9 cellular contexts compared by ENCODE assay signal in the genomic region with DNA sequence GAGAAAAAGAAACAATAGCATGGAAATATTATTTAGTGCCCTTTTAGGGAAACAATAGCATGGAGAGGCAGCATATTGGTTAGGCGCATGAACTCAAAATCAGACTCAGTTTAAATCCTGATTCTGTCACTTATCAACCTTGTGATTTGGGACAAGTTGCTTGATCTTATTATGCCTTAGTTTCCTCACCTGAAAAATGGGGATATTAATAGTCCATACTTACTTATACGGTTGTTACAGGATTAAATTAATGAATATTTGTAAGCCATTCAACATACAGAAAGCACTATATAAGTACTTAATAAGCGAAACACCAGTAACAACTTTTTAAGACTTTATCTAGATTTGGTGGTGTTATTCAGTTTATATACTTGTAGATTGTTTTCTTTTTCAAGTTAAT. TPM values are rescaled to one million over a fixed set of nuclear protein-coding genes. Genes with fewer than 3 reads are reported as not detected.
DNase-seq lines count a peak whose midpoint lies in the region; ATAC-seq and TF ChIP-seq lines count a peak whose summit lies in the region.
"Had no signal": no experiment of that assay in that cellular context is flagged by ENCODE, and none has a peak within 500 bp of the region (broad histone marks: within the 10 kb centered on the region; RNA-seq: fewer than 3 reads in every experiment).

No MANE protein-coding gene starts in this region.

- H3K9me2 ChIP-seq in SK-N-SH: no peaks in the 10 kb centered on the region

- CTCF ChIA-PET in SK-N-SH (lab: Yijun Ruan, JAX): interaction anchor here (0.6 to 2.1 kb wide), 3 partner anchors 10 to 202 kb away, joined by 3 to 4 read pairs (median 3); no protein-coding TSS in a partner anchor

- ATAC-seq in SK-N-SH treated with all-trans-retinoic acid at 6 μM for 48 hours: no peak
- no peak for ATAC-seq in GM18858 (IDR thresholded peaks at IDR 0.05; ENCODE audit: unreplicated experiment)

- no peak for TF ChIP-seq RAD21 in SK-N-SH (IDR thresholded peaks at IDR 0.05; ENCODE audit: low read length)

- TF ChIP-seq CTCF in SK-N-SH (IDR thresholded peaks at IDR 0.05): no peak
- TF ChIP-seq CTCF in fibroblast of the aortic adventitia (IDR thresholded peaks at IDR 0.05; ENCODE audit: insufficient read depth, low read length): no peak

- H3K27me3 ChIP-seq in SK-N-SH (ENCODE audit: insufficient read depth): no peaks in the 10 kb centered on the region
- H3K27me3 ChIP-seq in SJSA1 (replicated peaks): no peaks in the 10 kb centered on the region

- H3K9me3 ChIP-seq in SK-N-SH: no peaks in the 10 kb centered on the region
- H3K9me3 ChIP-seq in SJSA1 (replicated peaks): no peaks in the 10 kb centered on the region

- peaks cover 39% of the 10 kb centered on the region for H3K79me2 ChIP-seq in SK-N-SH (ENCODE audit: insufficient read depth)

- H3K4me2 ChIP-seq in SK-N-SH: peak overlapping the region; percentile 91

- H3K4me1 ChIP-seq in SK-N-SH (ENCODE audit: control insufficient read depth in 1 of 2, insufficient read depth in 2 of 2, low read depth in 1 of 2, low read length in 1 of 2) (peaks cover 22 to 25% of the 10 kb centered on the region in 2 experiments), SJSA1 (replicated peaks) (peaks cover 60% of the 10 kb centered on the region)

- 89% methylated on average over 3 of the region's 3 CpGs for WGBS in SK-N-SH (ENCODE audit: low lambda C conversion rate)

- H3K27ac ChIP-seq in SK-N-SH (ENCODE audit: low read depth in 2 of 2, low read length in 1 of 2) (peak overlapping the region; percentile 86 to 97; a peak in 3 of 4 replicates), SJSA1 (peak overlapping the region; percentile 70), skin epidermis (no peak overlapping the region)

- POLR2A ChIA-PET in SK-N-SH (lab: Yijun Ruan, JAX): no interaction called here

- no peaks in the 10 kb centered on the region for H4K20me1 ChIP-seq in SK-N-SH (ENCODE audit: insufficient read depth)

- H3K9ac ChIP-seq in SK-N-SH: peak overlapping the region; percentile 89; the same call in 1 of the 2 replicates

- H3F3A ChIP-seq in SK-N-SH (replicated peaks; ENCODE audit: insufficient read depth): peaks cover 23% of the 10 kb centered on the region

- H3K4me3 ChIP-seq in SK-N-SH (ENCODE audit: low read depth in 2 of 2, low read length in 1 of 2) (peak overlapping the region; percentile 94 to 99), SJSA1 (peak overlapping the region; percentile 67), fibroblast of the aortic adventitia (ENCODE audit: low read depth, low read length) (peak overlapping the region; percentile 85), skin epidermis (peak overlapping the region in 4 of 7 experiments; percentile 65 to 96 (median 92))

- H3K36me3 ChIP-seq in SK-N-SH (replicated peaks in 1 of 2; ENCODE audit: control insufficient read depth in 1 of 2, insufficient read depth in 2 of 2, low read length in 1 of 2): peaks cover 16 to 26% of the 10 kb centered on the region in 2 experiments
- H3K36me3 ChIP-seq in SJSA1: peaks cover 18% of the 10 kb centered on the region

- DNase-seq in SK-N-SH (no peak), SJSA1 (ENCODE audit: low read depth in 1 of 2, low spot score in 2 of 2) (no peak), fibroblast of the aortic adventitia (ENCODE audit: low read depth) (no peak), hypothalamus (lab: John Stamatoyannopoulos, UW) (no peak), NCI-H446 (lab: John Stamatoyannopoulos, UW) (no peak)
- DNase-seq: small intestine had no signal

- TF ChIP-seq EP300 in SK-N-SH (IDR thresholded peaks at IDR 0.05; ENCODE audit: borderline replicate concordance in 1 of 2, low read depth in 1 of 2, low read length in 1 of 2): no peak

- H2AFZ ChIP-seq in SK-N-SH (ENCODE audit: low read depth): peak overlapping the region; percentile 99; the same call in 1 of the 2 replicates

TF ChIP-seq in SK-N-SH, 30 proteins besides CTCF, POLR2A, EP300 and RAD21 (continues in another document):
- no peak for TF ChIP-seq RCOR1 (IDR thresholded peaks at IDR 0.05; ENCODE audit: low read length)
- TF ChIP-seq, protein P1, sequence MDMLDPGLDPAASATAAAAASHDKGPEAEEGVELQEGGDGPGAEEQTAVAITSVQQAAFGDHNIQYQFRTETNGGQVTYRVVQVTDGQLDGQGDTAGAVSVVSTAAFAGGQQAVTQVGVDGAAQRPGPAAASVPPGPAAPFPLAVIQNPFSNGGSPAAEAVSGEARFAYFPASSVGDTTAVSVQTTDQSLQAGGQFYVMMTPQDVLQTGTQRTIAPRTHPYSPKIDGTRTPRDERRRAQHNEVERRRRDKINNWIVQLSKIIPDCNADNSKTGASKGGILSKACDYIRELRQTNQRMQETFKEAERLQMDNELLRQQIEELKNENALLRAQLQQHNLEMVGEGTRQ (IDR thresholded peaks at IDR 0.05; ENCODE audit: borderline replicate concordance, low read depth, low read length): no peak
- no peak for TF ChIP-seq ELF1 (IDR thresholded peaks at IDR 0.05)
- TF ChIP-seq, protein P2, sequence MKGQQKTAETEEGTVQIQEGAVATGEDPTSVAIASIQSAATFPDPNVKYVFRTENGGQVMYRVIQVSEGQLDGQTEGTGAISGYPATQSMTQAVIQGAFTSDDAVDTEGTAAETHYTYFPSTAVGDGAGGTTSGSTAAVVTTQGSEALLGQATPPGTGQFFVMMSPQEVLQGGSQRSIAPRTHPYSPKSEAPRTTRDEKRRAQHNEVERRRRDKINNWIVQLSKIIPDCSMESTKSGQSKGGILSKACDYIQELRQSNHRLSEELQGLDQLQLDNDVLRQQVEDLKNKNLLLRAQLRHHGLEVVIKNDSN (IDR thresholded peaks at IDR 0.05; ENCODE audit: borderline replicate concordance, low read depth): no peak
- TF ChIP-seq RFX5 (IDR thresholded peaks at IDR 0.05; ENCODE audit: low read length): no peak
- TF ChIP-seq EZH2phosphoT487 (IDR thresholded peaks at IDR 0.05; ENCODE audit: borderline replicate concordance, low read depth): no peak
- no peak for TF ChIP-seq TEAD4 (IDR thresholded peaks at IDR 0.05; ENCODE audit: borderline replicate concordance, insufficient read depth)
- TF ChIP-seq NFIC (IDR thresholded peaks at IDR 0.05; ENCODE audit: borderline replicate concordance): no peak
- TF ChIP-seq, protein P3, sequence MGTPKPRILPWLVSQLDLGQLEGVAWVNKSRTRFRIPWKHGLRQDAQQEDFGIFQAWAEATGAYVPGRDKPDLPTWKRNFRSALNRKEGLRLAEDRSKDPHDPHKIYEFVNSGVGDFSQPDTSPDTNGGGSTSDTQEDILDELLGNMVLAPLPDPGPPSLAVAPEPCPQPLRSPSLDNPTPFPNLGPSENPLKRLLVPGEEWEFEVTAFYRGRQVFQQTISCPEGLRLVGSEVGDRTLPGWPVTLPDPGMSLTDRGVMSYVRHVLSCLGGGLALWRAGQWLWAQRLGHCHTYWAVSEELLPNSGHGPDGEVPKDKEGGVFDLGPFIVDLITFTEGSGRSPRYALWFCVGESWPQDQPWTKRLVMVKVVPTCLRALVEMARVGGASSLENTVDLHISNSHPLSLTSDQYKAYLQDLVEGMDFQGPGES (IDR thresholded peaks at IDR 0.05; ENCODE audit: low read depth, low read length): no peak

TF ChIP-seq in SK-N-SH treated with all-trans-retinoic acid at 6 μM for 48 hours, 23 proteins besides CTCF, POLR2A, EP300 and RAD21:
- TF ChIP-seq, protein P4, sequence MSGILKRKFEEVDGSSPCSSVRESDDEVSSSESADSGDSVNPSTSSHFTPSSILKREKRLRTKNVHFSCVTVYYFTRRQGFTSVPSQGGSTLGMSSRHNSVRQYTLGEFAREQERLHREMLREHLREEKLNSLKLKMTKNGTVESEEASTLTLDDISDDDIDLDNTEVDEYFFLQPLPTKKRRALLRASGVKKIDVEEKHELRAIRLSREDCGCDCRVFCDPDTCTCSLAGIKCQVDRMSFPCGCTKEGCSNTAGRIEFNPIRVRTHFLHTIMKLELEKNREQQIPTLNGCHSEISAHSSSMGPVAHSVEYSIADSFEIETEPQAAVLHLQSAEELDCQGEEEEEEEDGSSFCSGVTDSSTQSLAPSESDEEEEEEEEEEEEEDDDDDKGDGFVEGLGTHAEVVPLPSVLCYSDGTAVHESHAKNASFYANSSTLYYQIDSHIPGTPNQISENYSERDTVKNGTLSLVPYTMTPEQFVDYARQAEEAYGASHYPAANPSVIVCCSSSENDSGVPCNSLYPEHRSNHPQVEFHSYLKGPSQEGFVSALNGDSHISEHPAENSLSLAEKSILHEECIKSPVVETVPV (CRISPR knock-in tag; IDR thresholded peaks at IDR 0.05): no peak
- TF ChIP-seq, protein P5, sequence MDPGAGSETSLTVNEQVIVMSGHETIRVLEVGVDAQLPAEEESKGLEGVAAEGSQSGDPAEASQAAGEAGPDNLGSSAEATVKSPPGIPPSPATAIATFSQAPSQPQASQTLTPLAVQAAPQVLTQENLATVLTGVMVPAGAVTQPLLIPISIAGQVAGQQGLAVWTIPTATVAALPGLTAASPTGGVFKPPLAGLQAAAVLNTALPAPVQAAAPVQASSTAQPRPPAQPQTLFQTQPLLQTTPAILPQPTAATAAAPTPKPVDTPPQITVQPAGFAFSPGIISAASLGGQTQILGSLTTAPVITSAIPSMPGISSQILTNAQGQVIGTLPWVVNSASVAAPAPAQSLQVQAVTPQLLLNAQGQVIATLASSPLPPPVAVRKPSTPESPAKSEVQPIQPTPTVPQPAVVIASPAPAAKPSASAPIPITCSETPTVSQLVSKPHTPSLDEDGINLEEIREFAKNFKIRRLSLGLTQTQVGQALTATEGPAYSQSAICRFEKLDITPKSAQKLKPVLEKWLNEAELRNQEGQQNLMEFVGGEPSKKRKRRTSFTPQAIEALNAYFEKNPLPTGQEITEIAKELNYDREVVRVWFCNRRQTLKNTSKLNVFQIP (CRISPR knock-in tag; IDR thresholded peaks at IDR 0.05; ENCODE audit: borderline replicate concordance, low read depth): no peak

RNA-seq across cellular contexts. Expression of a gene that starts 1.2 kb away (rescaled TPM):
- polyA plus RNA-seq in SK-N-SH (2012; rRNA removed): 28.4 and 29.0 TPM in 2 replicates
- polyA plus RNA-seq in SK-N-SH (2012; cell fraction: cytosol; rRNA removed): 29.9 and 33.7 TPM in 2 replicates
- polyA plus RNA-seq in SK-N-SH (2012; cell fraction: nucleus; rRNA removed): 21.6 and 24.2 TPM in 2 replicates
- 123 and 129 TPM in 2 replicates for total RNA-seq in SJSA1 (2014; rRNA removed; shearing (Covaris generic))
- total RNA-seq in fibroblast of the aortic adventitia (ENCODE audit: low replicate concordance): 31.6 and 65.8 TPM in 2 replicates

RNA-seq across cellular contexts. Expression of a gene that starts 15.2 kb away (rescaled TPM):
- 4.4 and 6.2 TPM in 2 replicates for polyA plus RNA-seq in SK-N-SH (2012; rRNA removed)
- 4.9 and 5.9 TPM in 2 replicates for polyA plus RNA-seq in SK-N-SH (2012; cell fraction: cytosol; rRNA removed)
- polyA plus RNA-seq in SK-N-SH (2012; cell fraction: nucleus; rRNA removed): 12.8 and 14.6 TPM in 2 replicates
- total RNA-seq in SJSA1 (2014; rRNA removed; shearing (Covaris generic)): 6.1 and 11.8 TPM in 2 replicates
- 1.1 and 3.6 TPM in 2 replicates for total RNA-seq in fibroblast of the aortic adventitia (ENCODE audit: low replicate concordance)

Comparison
In these comparisons a context has a peak if more than half of its experiments do, and no peak if none do; other contexts are left out.
1. H3K27ac ChIP-seq: peak in SK-N-SH (2 of 2) and SJSA1 (single experiment); none in skin epidermis (0 of 21).
2. Peak in every context shown above with its lines, with median percentiles within 50 percentile points of each other: H3K4me3 ChIP-seq.